Comparison of ENCODE assay signal across 19 cellular contexts in genomic region chr1:53625049-53625448, GRCh38.
DNase-seq lines count a peak whose midpoint lies in the region; ATAC-seq and TF ChIP-seq lines count a peak whose summit lies in the region.
"Had no signal": no experiment of that assay in that cellular context is flagged by ENCODE, and none has a peak within 500 bp of the region (broad histone marks: within the 10 kb centered on the region; RNA-seq: fewer than 3 reads in every experiment).

No MANE protein-coding gene starts in this region.

- H3K36me3 ChIP-seq in right atrium auricular region = no peaks in the 10 kb centered on the region
- H3K36me3 ChIP-seq: BLaER1 treated with 17β-estradiol and CSF1 and Interleukin-3, amounts not matched to agents 10 nM and 100 nM had no signal

- ATAC-seq in HG03571 (IDR thresholded peaks at IDR 0.05; ENCODE audit: unreplicated experiment) (no peak), GM18907 (IDR thresholded peaks at IDR 0.05; ENCODE audit: unreplicated experiment) (no peak)

- H3K4me1 ChIP-seq in right atrium auricular region = no peaks in the 10 kb centered on the region

- no peak overlapping the region for H3K4me3 ChIP-seq in cardiac fibroblast (replicated peaks in 1 of 2; ENCODE audit: low read depth in 2 of 2, low read length in 2 of 2)
- no peak overlapping the region for H3K4me3 ChIP-seq in right atrium auricular region
- H3K4me3 ChIP-seq: BLaER1 treated with 17β-estradiol and CSF1 and Interleukin-3, amounts not matched to agents 10 nM and 100 nM had no signal

- TF ChIP-seq CTCF in cardiac fibroblast (IDR thresholded peaks at IDR 0.05; ENCODE audit: low read depth, low read length) = no peak
- TF ChIP-seq CTCF in right atrium auricular region (IDR thresholded peaks at IDR 0.05) = no peak
- TF ChIP-seq CTCF in nephron progenitor cell (IDR thresholded peaks at IDR 0.05) = no peak

- H3K4me1 Mint-ChIP-seq in nephron progenitor cell = peaks cover 32% of the 10 kb centered on the region
- H3K4me1 Mint-ChIP-seq: naive B cell had no signal

- H3K36me3 Mint-ChIP-seq in nephron progenitor cell (ENCODE audit: low read depth) = no peaks in the 10 kb centered on the region
- H3K36me3 Mint-ChIP-seq: activated naive CD8-positive, alpha-beta T cell; naive B cell had no signal

- no peak overlapping the region for H3K27ac Mint-ChIP-seq in nephron progenitor cell
- H3K27ac Mint-ChIP-seq: activated naive CD8-positive, alpha-beta T cell; naive B cell had no signal

- H3K27ac ChIP-seq in right atrium auricular region = no peak overlapping the region
- H3K27ac ChIP-seq: BLaER1 treated with 17β-estradiol and CSF1 and Interleukin-3, amounts not matched to agents 10 nM and 100 nM; KMS-11 had no signal

- peak; percentile 74 for DNase-seq in GM04504 (ENCODE audit: low read depth)
- DNase-seq in cardiac fibroblast (ENCODE audit: low read depth in 2 of 2) = peak; percentile 59 to 97
- peak; percentile 75 for DNase-seq in right atrium auricular region (ENCODE audit: low spot score)
- peak; percentile 15 for DNase-seq in smooth muscle cell of the brain vasculature (ENCODE audit: low read depth, low spot score)
- DNase-seq in NCI-H2107 (lab: John Stamatoyannopoulos, UW) = no peak
- no peak for DNase-seq in nephron progenitor cell
- DNase-seq: activated CD4-positive, alpha-beta T cell treated with anti-CD3 and anti-CD28 coated beads for 48 hours; activated T-cell treated with anti-CD3 and anti-CD28 coated beads for 4 hours; DMS153; hippocampal formation; naive B cell; NCI-H1436; NCI-H226; T1000 had no signal

- no peaks in the 10 kb centered on the region for H3K9me3 Mint-ChIP-seq in nephron progenitor cell
- H3K9me3 Mint-ChIP-seq: naive B cell had no signal

- peaks cover 4% of the 10 kb centered on the region for H3K27me3 Mint-ChIP-seq in nephron progenitor cell (ENCODE audit: low read depth, poor library complexity)
- H3K27me3 Mint-ChIP-seq: activated naive CD8-positive, alpha-beta T cell had no signal

- H3K9me3 ChIP-seq in right atrium auricular region = peaks cover 0 to 8% of the 10 kb centered on the region in 2 donors
- H3K9me3 ChIP-seq: BLaER1 treated with 17β-estradiol and CSF1 and Interleukin-3, amounts not matched to agents 10 nM and 100 nM had no signal

- no peak overlapping the region for H3K4me3 Mint-ChIP-seq in nephron progenitor cell
- H3K4me3 Mint-ChIP-seq: activated naive CD8-positive, alpha-beta T cell; naive B cell had no signal

- H3K27me3 ChIP-seq in right atrium auricular region = no peaks in the 10 kb centered on the region
- H3K27me3 ChIP-seq: BLaER1 treated with 17β-estradiol and CSF1 and Interleukin-3, amounts not matched to agents 10 nM and 100 nM had no signal

Comparison
In these comparisons a context has a peak if more than half of its experiments do, and no peak if none do; other contexts are left out.
1. DNase-seq: peak in GM04504 (single experiment), cardiac fibroblast (2 of 2), right atrium auricular region (single experiment) and smooth muscle cell of the brain vasculature (single experiment); none in NCI-H2107 (single experiment) and nephron progenitor cell (single experiment).